In the genomic region with DNA sequence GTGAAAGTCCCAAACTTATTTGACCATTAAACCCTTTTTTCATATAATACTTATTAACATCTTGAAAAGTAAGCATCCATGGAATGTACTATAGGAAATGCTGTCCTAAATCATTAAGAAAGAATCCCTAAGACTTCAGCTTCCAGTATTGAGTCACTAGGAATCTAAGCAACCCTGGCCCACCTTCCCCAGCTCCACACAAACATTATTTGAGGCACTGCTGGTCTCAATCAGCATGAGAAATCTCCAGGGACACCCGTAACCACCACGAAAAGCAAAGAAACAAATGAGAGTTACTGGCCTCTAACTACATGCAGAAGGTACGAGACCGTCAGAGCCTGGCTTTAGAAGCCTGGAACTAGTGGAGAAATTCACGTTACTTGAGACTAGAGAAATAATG, we compare ENCODE assay signal across 21 cellular contexts.
A peak's percentile ranks its signal among the peaks of the same experiment; 100 is the strongest.
DNase-seq lines count a peak whose midpoint lies in the region; ATAC-seq and TF ChIP-seq lines count a peak whose summit lies in the region.
"Had no signal": no experiment of that assay in that cellular context is flagged by ENCODE, and none has a peak within 500 bp of the region (broad histone marks: within the 10 kb centered on the region; RNA-seq: fewer than 3 reads in every experiment).

No MANE protein-coding gene starts in this region.

- no peak for TF ChIP-seq POLR2A in esophagus muscularis mucosa (IDR thresholded peaks at IDR 0.05; ENCODE audit: low read depth)

- DNase-seq in AG20443 (ENCODE audit: low spot score), result peak; percentile 67
- DNase-seq in NCI-H226, result peak; percentile 4
- peak; percentile 40 for DNase-seq in dermis blood vessel endothelial cell
- no peak for DNase-seq in activated gamma-delta T cell treated with Interleukin-2 at 50 U/mL for 16 hours
- no peak for DNase-seq in GDM1 (lab: John Stamatoyannopoulos, UW)
- no peak for DNase-seq in esophagus muscularis mucosa (ENCODE audit: extremely low spot score)
- DNase-seq: activated CD4-positive, alpha-beta T cell treated with anti-CD3 and anti-CD28 coated beads, Interleukin-2, amount 10 ng/mL, durations not matched to agents 24 days and 14 days; activated T-cell treated with anti-CD3 and anti-CD28 coated beads, Interleukin-2, amount 50 U/mL, for 24 hours; amygdala; Kasumi-1; left colon; naive thymus-derived CD8-positive, alpha-beta T cell; NCI-H2029; NCI-H69; retina; stimulated activated CD4-positive, alpha-beta T cell treated with anti-CD3 and anti-CD28 coated beads, Interleukin-4, amount 100 ng/mL, for 4 hours; T-helper 2 cell had no signal

- H3K27me3 ChIP-seq in esophagus muscularis mucosa, result no peaks in the 10 kb centered on the region

- H3K9me3 ChIP-seq in mesodermal cell (ENCODE audit: control insufficient read depth, low read length) (no peaks in the 10 kb centered on the region), esophagus muscularis mucosa (no peaks in the 10 kb centered on the region)

- H3K4me3 ChIP-seq in mesodermal cell (ENCODE audit: extremely low read depth, insufficient read depth, low read length, poor library complexity, severe bottlenecking), result no peak overlapping the region
- H3K4me3 ChIP-seq in esophagus muscularis mucosa, result no peak overlapping the region

- no peak for TF ChIP-seq CTCF in esophagus muscularis mucosa (IDR thresholded peaks at IDR 0.05)

- H3K36me3 ChIP-seq in mesodermal cell (ENCODE audit: control insufficient read depth, insufficient read depth, low read length), result peaks cover 40% of the 10 kb centered on the region
- no peaks in the 10 kb centered on the region for H3K36me3 ChIP-seq in esophagus muscularis mucosa

- TF ChIP-seq EP300 in esophagus muscularis mucosa (IDR thresholded peaks at IDR 0.05), result no peak

- WGBS in mesodermal cell (ENCODE audit: insufficient coverage in 2 of 2), 2 experiments, result 88 to 95% methylated on average over 5 of the region's 5 CpGs
- WGBS in esophagus muscularis mucosa, result 93% methylated on average over 5 of the region's 5 CpGs

- no peak for ATAC-seq in GM18867 (IDR thresholded peaks at IDR 0.05; ENCODE audit: unreplicated experiment)
- ATAC-seq: left colon; naive thymus-derived CD8-positive, alpha-beta T cell; stimulated activated effector memory CD8-positive, alpha-beta T cell treated with anti-CD3 and anti-CD28 coated beads, Interleukin-12 subunit alpha, Interleukin-12 subunit beta, amount 100 ng/mL, for 72 hours had no signal

- intact Hi-C loops in esophagus muscularis mucosa (cut with DNase I), result no loop called here

- H3K27ac ChIP-seq in mesodermal cell (ENCODE audit: low read depth, low read length, severe bottlenecking) (peak overlapping the region; percentile 16), esophagus muscularis mucosa (replicated peaks in 1 of 4) (no peak overlapping the region)
- H3K27ac ChIP-seq: C4-2B had no signal

- H3K4me1 ChIP-seq in mesodermal cell (ENCODE audit: control insufficient read depth, insufficient read depth, low read length, poor library complexity, severe bottlenecking) (peaks cover 16% of the 10 kb centered on the region), esophagus muscularis mucosa (no peaks in the 10 kb centered on the region)

Comparison
In these comparisons a context has a peak if more than half of its experiments do, and no peak if none do; other contexts are left out.
1. DNase-seq: peak in AG20443 (single experiment), NCI-H226 (single experiment) and dermis blood vessel endothelial cell (single experiment); none in activated gamma-delta T cell treated with Interleukin-2 at 50 U/mL for 16 hours (single experiment), GDM1 (single experiment) and esophagus muscularis mucosa (single experiment).